ENCODE assay signal across 15 cellular contexts in genomic region chr1:211684791-211685190, GRCh38. TPM values are rescaled to one million over a fixed set of nuclear protein-coding genes. Genes with fewer than 3 reads are reported as not detected.
A peak's percentile ranks its signal among the peaks of the same experiment; 100 is the strongest.
DNase-seq lines count a peak whose midpoint lies in the region; ATAC-seq and TF ChIP-seq lines count a peak whose summit lies in the region.
"Had no signal": no experiment of that assay in that cellular context is flagged by ENCODE, and none has a peak within 500 bp of the region (broad histone marks: within the 10 kb centered on the region; RNA-seq: fewer than 3 reads in every experiment).

No MANE protein-coding gene starts in this region.

- TF ChIP-seq POLR2A in esophagus muscularis mucosa (IDR thresholded peaks at IDR 0.05; ENCODE audit: low read depth): no peak

- intact Hi-C loops in esophagus muscularis mucosa (cut with DNase I): loop anchor here (5.0 to 10.0 kb wide), 2 partner anchors 148 to 350 kb away; partner anchors contain the start of genes DTL, INTS7 and LPGAT1

- no peak for TF ChIP-seq CTCF in AG10803 (conservative IDR thresholded peaks at IDR 0.05; ENCODE audit: low read length)
- TF ChIP-seq CTCF in esophagus muscularis mucosa (IDR thresholded peaks at IDR 0.05): no peak

- TF ChIP-seq EP300 in esophagus muscularis mucosa (IDR thresholded peaks at IDR 0.05): no peak

- ATAC-seq in esophagus mucosa: no peak
- ATAC-seq: HepG2 had no signal

- peak; percentile 31 for DNase-seq in AG10803 (ENCODE audit: low read depth)
- DNase-seq in LHCN-M2 (ENCODE audit: low read depth): peak; percentile 62
- DNase-seq in esophagus muscularis mucosa (ENCODE audit: extremely low spot score): peak; percentile 87
- DNase-seq in iris pigment epithelial cell (ENCODE audit: low read depth): peak; percentile 68
- no peak for DNase-seq in HPDE6-E6E7 (ENCODE audit: extremely low spot score)
- DNase-seq in NCI-H1694 (lab: John Stamatoyannopoulos, UW): no peak
- DNase-seq: DMS153, Kasumi-1, NCI-H1417 treated with DMSO at 0.1 percent for 48 hours, NCI-H345, Peyer's patch, SHP77 had no signal

- H3K27me3 ChIP-seq in esophagus muscularis mucosa: peaks cover 0 to 19% (median 0%) of the 10 kb centered on the region in 4 donors
- H3K27me3 ChIP-seq: BLaER1 treated with 17β-estradiol and CSF1 and Interleukin-3, amounts not matched to agents 10 nM and 100 nM; Peyer's patch had no signal

- no peak overlapping the region for H3K27ac ChIP-seq in esophagus muscularis mucosa (replicated peaks in 1 of 4)
- H3K27ac ChIP-seq: BLaER1 treated with 17β-estradiol and CSF1 and Interleukin-3, amounts not matched to agents 10 nM and 100 nM; Peyer's patch had no signal

- H3K4me3 ChIP-seq in AG10803 (ENCODE audit: low read length): no peak overlapping the region
- no peak overlapping the region for H3K4me3 ChIP-seq in esophagus muscularis mucosa
- H3K4me3 ChIP-seq: BLaER1 treated with 17β-estradiol and CSF1 and Interleukin-3, amounts not matched to agents 10 nM and 100 nM; Peyer's patch had no signal

- peaks cover 0 to 5% (median 0%) of the 10 kb centered on the region in 4 donors for H3K4me1 ChIP-seq in esophagus muscularis mucosa

- WGBS in esophagus muscularis mucosa: 90% methylated on average over 3 of the region's 3 CpGs

- no peaks in the 10 kb centered on the region for H3K36me3 ChIP-seq in esophagus muscularis mucosa
- H3K36me3 ChIP-seq: BLaER1 treated with 17β-estradiol and CSF1 and Interleukin-3, amounts not matched to agents 10 nM and 100 nM; Peyer's patch had no signal

- H3K9me3 ChIP-seq in esophagus muscularis mucosa: no peaks in the 10 kb centered on the region
- H3K9me3 ChIP-seq: BLaER1 treated with 17β-estradiol and CSF1 and Interleukin-3, amounts not matched to agents 10 nM and 100 nM; Peyer's patch had no signal

RNA-seq across cellular contexts. Expression of gene NEK2, which starts 9.4 kb away (rescaled TPM):
- total RNA-seq in LHCN-M2 (2014; rRNA removed) (54.4 and 54.9 TPM in 2 replicates), esophagus muscularis mucosa (not detected), esophagus mucosa (9.8 TPM)
- polyA plus RNA-seq in LHCN-M2 (2012): 10.7 TPM

Comparison
In these comparisons a context has a peak if more than half of its experiments do, and no peak if none do; other contexts are left out.
1. DNase-seq: peak in AG10803 (single experiment), LHCN-M2 (single experiment), esophagus muscularis mucosa (single experiment) and iris pigment epithelial cell (single experiment); none in HPDE6-E6E7 (single experiment) and NCI-H1694 (single experiment).
2. RNA of gene NEK2, which starts 9.4 kb away (total RNA-seq): 54.4 to 54.9 TPM in LHCN-M2 and 9.8 TPM in esophagus mucosa (single experiment); not detected in esophagus muscularis mucosa; every median in the first group is over 10 times any median in the second.